Comparison of ENCODE assay signal across 20 cellular contexts in genomic region chr1:116981521-116982037, GRCh38. TPM values are rescaled to one million over a fixed set of nuclear protein-coding genes. Genes with fewer than 3 reads are reported as not detected.
DNase-seq lines count a peak whose midpoint lies in the region; ATAC-seq and TF ChIP-seq lines count a peak whose summit lies in the region.
"Had no signal": no experiment of that assay in that cellular context is flagged by ENCODE, and none has a peak within 500 bp of the region (broad histone marks: within the 10 kb centered on the region; RNA-seq: fewer than 3 reads in every experiment).

No MANE protein-coding gene starts in this region.

- H3K27me3 Mint-ChIP-seq in activated CD4-positive, alpha-beta T cell treated with anti-CD3 and anti-CD28 coated beads, Interleukin-2, amount 10 ng/mL, durations not matched to agents 7 days and 5 days = peaks cover 4% of the 10 kb centered on the region
- H3K27me3 Mint-ChIP-seq in brain = no peaks in the 10 kb centered on the region
- no peaks in the 10 kb centered on the region for H3K27me3 Mint-ChIP-seq in nephron (ENCODE audit: low read depth)
- no peaks in the 10 kb centered on the region for H3K27me3 Mint-ChIP-seq in naive thymus-derived CD8-positive, alpha-beta T cell
- H3K27me3 Mint-ChIP-seq in natural killer cell treated with Interleukin-12 subunit alpha and Interleukin-12 subunit beta and Interleukin-15 and Interleukin-18, amount 100 ng/mL, for 72 hours = peaks cover 5 to 10% of the 10 kb centered on the region in 2 donors

- H3K27ac Mint-ChIP-seq in activated CD4-positive, alpha-beta T cell treated with anti-CD3 and anti-CD28 coated beads, Interleukin-2, amount 10 ng/mL, durations not matched to agents 7 days and 5 days = peak overlapping the region; percentile 21
- H3K27ac Mint-ChIP-seq in brain (peak overlapping the region in 3 of 5 experiments; percentile 46 to 64 (median 60)), nephron (peak overlapping the region in 2 of 3 experiments; percentile 38 to 42)
- peak overlapping the region in 2 of 10 donors; percentile 3 to 58 for H3K27ac Mint-ChIP-seq in naive thymus-derived CD8-positive, alpha-beta T cell
- H3K27ac Mint-ChIP-seq in natural killer cell treated with Interleukin-12 subunit alpha and Interleukin-12 subunit beta and Interleukin-15 and Interleukin-18, amount 100 ng/mL, for 72 hours = no peak overlapping the region
- H3K27ac Mint-ChIP-seq: CD4-positive, alpha-beta memory T cell had no signal

- peaks cover 4% of the 10 kb centered on the region for H3K9me3 Mint-ChIP-seq in activated CD4-positive, alpha-beta T cell treated with anti-CD3 and anti-CD28 coated beads, Interleukin-2, amount 10 ng/mL, durations not matched to agents 7 days and 5 days
- H3K9me3 Mint-ChIP-seq in brain (peaks cover 13 to 27% (median 18%) of the 10 kb centered on the region in 5 experiments), nephron (peaks cover 17% of the 10 kb centered on the region)
- no peaks in the 10 kb centered on the region for H3K9me3 Mint-ChIP-seq in naive thymus-derived CD8-positive, alpha-beta T cell
- no peaks in the 10 kb centered on the region for H3K9me3 Mint-ChIP-seq in natural killer cell treated with Interleukin-12 subunit alpha and Interleukin-12 subunit beta and Interleukin-15 and Interleukin-18, amount 100 ng/mL, for 72 hours

- no peak for DNase-seq in activated CD4-positive, alpha-beta T cell treated with anti-CD3 and anti-CD28 coated beads, Interleukin-2, amount 10 ng/mL, durations not matched to agents 7 days and 5 days
- DNase-seq in activated CD4-positive, alpha-beta T cell treated with anti-CD3 and anti-CD28 coated beads for 4 hours = no peak
- no peak for DNase-seq in naive thymus-derived CD8-positive, alpha-beta T cell
- no peak for DNase-seq in globus pallidus (ENCODE audit: low spot score)
- DNase-seq in natural killer cell treated with Interleukin-12 subunit alpha and Interleukin-12 subunit beta and Interleukin-15 and Interleukin-18, amount 100 ng/mL, for 72 hours (ENCODE audit: low spot score) = no peak
- DNase-seq: 8988T; Calu3; CD4-positive, alpha-beta memory T cell; DMS79; GM23248; NCI-H1436; NCI-H2081 treated with DMSO at 0.1 percent for 48 hours; NCI-H524; NK-92 treated with Interleukin-12 subunit alpha and Interleukin-12 subunit beta, amount 100 ng/mL, for 24 hours; OCI-M1; SIG-M5 had no signal

- no peak for ATAC-seq in naive thymus-derived CD8-positive, alpha-beta T cell
- no peak for ATAC-seq in HG03196 (IDR thresholded peaks at IDR 0.05; ENCODE audit: unreplicated experiment)
- ATAC-seq in natural killer cell treated with Interleukin-12 subunit alpha and Interleukin-12 subunit beta and Interleukin-15 and Interleukin-18, amount 100 ng/mL, for 72 hours = no peak
- ATAC-seq: HCT116 had no signal

- CTCF ChIA-PET in activated CD4-positive, alpha-beta T cell treated with anti-CD3 and anti-CD28 coated beads, Interleukin-2, amount 10 ng/mL, durations not matched to agents 7 days and 5 days (lab: Charles Lee) = interaction anchor here (0.9 to 1.2 kb wide), 3 partner anchors 10 to 156 kb away, joined by 3 to 5 read pairs (median 4); no protein-coding TSS in a partner anchor

- H3K4me3 Mint-ChIP-seq in activated CD4-positive, alpha-beta T cell treated with anti-CD3 and anti-CD28 coated beads, Interleukin-2, amount 10 ng/mL, durations not matched to agents 7 days and 5 days = no peak overlapping the region
- H3K4me3 Mint-ChIP-seq in brain = no peak overlapping the region
- H3K4me3 Mint-ChIP-seq in nephron = no peak overlapping the region
- H3K4me3 Mint-ChIP-seq in naive thymus-derived CD8-positive, alpha-beta T cell = no peak overlapping the region
- H3K4me3 Mint-ChIP-seq in natural killer cell treated with Interleukin-12 subunit alpha and Interleukin-12 subunit beta and Interleukin-15 and Interleukin-18, amount 100 ng/mL, for 72 hours = no peak overlapping the region
- H3K4me3 Mint-ChIP-seq: CD4-positive, alpha-beta memory T cell had no signal

- TF ChIP-seq CTCF in brain (conservative IDR thresholded peaks at IDR 0.05) (no peak), nephron (IDR thresholded peaks at IDR 0.05; ENCODE audit: unreplicated experiment in 3 of 3) (no peak)

- peaks cover 3% of the 10 kb centered on the region for H3K36me3 Mint-ChIP-seq in activated CD4-positive, alpha-beta T cell treated with anti-CD3 and anti-CD28 coated beads, Interleukin-2, amount 10 ng/mL, durations not matched to agents 7 days and 5 days (ENCODE audit: low read depth)
- H3K36me3 Mint-ChIP-seq in brain (peaks cover 91% of the 10 kb centered on the region), nephron (ENCODE audit: low read depth) (peaks cover 63% of the 10 kb centered on the region)
- no peaks in the 10 kb centered on the region for H3K36me3 Mint-ChIP-seq in naive thymus-derived CD8-positive, alpha-beta T cell
- H3K36me3 Mint-ChIP-seq in natural killer cell treated with Interleukin-12 subunit alpha and Interleukin-12 subunit beta and Interleukin-15 and Interleukin-18, amount 100 ng/mL, for 72 hours = no peaks in the 10 kb centered on the region
- H3K36me3 Mint-ChIP-seq: CD4-positive, alpha-beta memory T cell had no signal

- peaks cover 10% of the 10 kb centered on the region for H3K4me1 Mint-ChIP-seq in activated CD4-positive, alpha-beta T cell treated with anti-CD3 and anti-CD28 coated beads, Interleukin-2, amount 10 ng/mL, durations not matched to agents 7 days and 5 days
- H3K4me1 Mint-ChIP-seq in brain (peaks cover 23% of the 10 kb centered on the region), nephron (peaks cover 27% of the 10 kb centered on the region)
- H3K4me1 Mint-ChIP-seq in naive thymus-derived CD8-positive, alpha-beta T cell = peaks cover 15 to 39% (median 22%) of the 10 kb centered on the region in 4 donors
- H3K4me1 Mint-ChIP-seq in natural killer cell treated with Interleukin-12 subunit alpha and Interleukin-12 subunit beta and Interleukin-15 and Interleukin-18, amount 100 ng/mL, for 72 hours (ENCODE audit: low read depth in 2 of 2) = peaks cover 1 to 2% of the 10 kb centered on the region in 2 donors

- POLR2A ChIA-PET in activated CD4-positive, alpha-beta T cell treated with anti-CD3 and anti-CD28 coated beads, Interleukin-2, amount 10 ng/mL, durations not matched to agents 7 days and 5 days (lab: Charles Lee) = no interaction called here
- POLR2A ChIA-PET in naive thymus-derived CD8-positive, alpha-beta T cell (lab: Charles Lee) = interaction anchor here (1.0 kb wide), 1 partner anchor 23 kb away, joined by 3 read pairs; no protein-coding TSS in a partner anchor

RNA-seq across cellular contexts. Expression of gene CD101, which starts 20.0 kb away (rescaled TPM):
- total RNA-seq in activated CD4-positive, alpha-beta T cell treated with anti-CD3 and anti-CD28 coated beads, Interleukin-2, amount 10 ng/mL, durations not matched to agents 7 days and 5 days = 1 to 10 TPM; 3.4 to 4.2 TPM
- 1.7 TPM for polyA plus RNA-seq in brain (ENCODE audit: insufficient read depth, low read depth, low replicate concordance)
- total RNA-seq in naive thymus-derived CD8-positive, alpha-beta T cell = not detected
- 10 to 100 TPM; 28.4 to 39.2 (median 37.0) TPM for polyA plus RNA-seq in naive thymus-derived CD8-positive, alpha-beta T cell
- total RNA-seq in natural killer cell treated with Interleukin-12 subunit alpha and Interleukin-12 subunit beta and Interleukin-15 and Interleukin-18, amount 100 ng/mL, for 72 hours = 1 to 10 TPM; 1.4 to 2.3 TPM
- total RNA-seq: GM23248 had no signal
- polyA plus RNA-seq: GM23248 had no signal

Comparison
In these comparisons a context has a peak if more than half of its experiments do, and no peak if none do; other contexts are left out.
1. H3K27ac Mint-ChIP-seq: peak in activated CD4-positive, alpha-beta T cell treated with anti-CD3 and anti-CD28 coated beads, Interleukin-2, amount 10 ng/mL, durations not matched to agents 7 days and 5 days (single experiment), brain (3 of 5) and nephron (2 of 3); none in natural killer cell treated with Interleukin-12 subunit alpha and Interleukin-12 subunit beta and Interleukin-15 and Interleukin-18, amount 100 ng/mL, for 72 hours (0 of 2).